In the genomic region with DNA sequence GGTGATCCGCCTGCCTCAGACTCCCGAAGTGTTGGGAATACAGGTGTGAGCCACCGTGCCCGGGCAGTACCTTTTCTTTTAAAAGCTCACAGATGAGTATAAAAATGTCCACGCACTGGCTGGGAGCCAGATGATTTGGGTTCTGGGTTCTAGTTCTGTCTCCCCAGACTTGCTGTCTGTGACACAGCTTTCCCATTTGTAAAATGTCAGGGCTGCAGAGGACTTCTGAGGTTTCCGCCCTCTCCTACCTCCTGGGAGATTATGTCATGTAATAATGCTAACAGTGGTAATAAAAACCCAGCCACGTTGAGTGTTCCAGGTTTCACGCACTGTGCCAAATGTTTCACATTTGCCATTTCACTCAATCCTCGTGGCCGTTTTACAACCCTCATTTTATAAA, we compare ENCODE assay signal across 14 cellular contexts. TPM values are rescaled to one million over a fixed set of nuclear protein-coding genes. Genes with fewer than 3 reads are reported as not detected.
A peak's percentile ranks its signal among the peaks of the same experiment; 100 is the strongest.
DNase-seq lines count a peak whose midpoint lies in the region; ATAC-seq and TF ChIP-seq lines count a peak whose summit lies in the region.
"Had no signal": no experiment of that assay in that cellular context is flagged by ENCODE, and none has a peak within 500 bp of the region (broad histone marks: within the 10 kb centered on the region; RNA-seq: fewer than 3 reads in every experiment).

No MANE protein-coding gene starts in this region.

- no peaks in the 10 kb centered on the region for H3K9me3 Mint-ChIP-seq in CD4-positive, alpha-beta T cell
- H3K9me3 Mint-ChIP-seq in brain = no peaks in the 10 kb centered on the region
- H3K9me3 Mint-ChIP-seq in natural killer cell treated with Interleukin-12 subunit alpha and Interleukin-12 subunit beta and Interleukin-15 and Interleukin-18, amount 100 ng/mL, for 72 hours = no peaks in the 10 kb centered on the region

- H3K27ac Mint-ChIP-seq in CD4-positive, alpha-beta T cell = peak overlapping the region; percentile 86
- H3K27ac Mint-ChIP-seq in brain = peak overlapping the region in 4 of 5 experiments; percentile 14 to 87 (median 74)
- peak overlapping the region in 1 of 2 donors; percentile 93 for H3K27ac Mint-ChIP-seq in natural killer cell treated with Interleukin-12 subunit alpha and Interleukin-12 subunit beta and Interleukin-15 and Interleukin-18, amount 100 ng/mL, for 72 hours

- peak overlapping the region; percentile 85 for H3K4me3 Mint-ChIP-seq in CD4-positive, alpha-beta T cell
- H3K4me3 Mint-ChIP-seq in brain = peak overlapping the region; percentile 71 to 88 (median 79)
- peak overlapping the region; percentile 54 for H3K4me3 Mint-ChIP-seq in natural killer cell treated with Interleukin-12 subunit alpha and Interleukin-12 subunit beta and Interleukin-15 and Interleukin-18, amount 100 ng/mL, for 72 hours

- no peaks in the 10 kb centered on the region for H3K9me3 ChIP-seq in CD4-positive, alpha-beta T cell (ENCODE audit: control insufficient read depth, low read length)
- H3K9me3 ChIP-seq in HEK293 (ENCODE audit: control insufficient read depth, insufficient read depth, low read depth, low read length) = no peaks in the 10 kb centered on the region
- H3K9me3 ChIP-seq: gastroesophageal sphincter, HAP-1 had no signal

- no peak for TF ChIP-seq CTCF in CD4-positive, alpha-beta T cell (IDR thresholded peaks at IDR 0.05)
- TF ChIP-seq CTCF in HEK293 (tag by site-specific recombination; IDR thresholded peaks at IDR 0.05) = no peak
- TF ChIP-seq CTCF in brain (conservative IDR thresholded peaks at IDR 0.05) = no peak

- no peaks in the 10 kb centered on the region for H3K27me3 Mint-ChIP-seq in CD4-positive, alpha-beta T cell
- H3K27me3 Mint-ChIP-seq in brain = peaks cover 4% of the 10 kb centered on the region
- H3K27me3 Mint-ChIP-seq in natural killer cell treated with Interleukin-12 subunit alpha and Interleukin-12 subunit beta and Interleukin-15 and Interleukin-18, amount 100 ng/mL, for 72 hours = no peaks in the 10 kb centered on the region

- no peak overlapping the region for H3K4me3 ChIP-seq in HEK293 (ENCODE audit: low read depth, low read length)
- H3K4me3 ChIP-seq: gastroesophageal sphincter had no signal

- H3K27ac ChIP-seq in CD4-positive, alpha-beta T cell (ENCODE audit: low read depth, low read length) = no peak overlapping the region
- no peak overlapping the region for H3K27ac ChIP-seq in HEK293 (ENCODE audit: extremely low read depth, low read depth, low read length)

- peaks cover 34% of the 10 kb centered on the region for H3K4me1 Mint-ChIP-seq in CD4-positive, alpha-beta T cell (ENCODE audit: low read depth)
- H3K4me1 Mint-ChIP-seq in brain = peaks cover 30% of the 10 kb centered on the region
- peaks cover 29 to 35% of the 10 kb centered on the region in 2 donors for H3K4me1 Mint-ChIP-seq in natural killer cell treated with Interleukin-12 subunit alpha and Interleukin-12 subunit beta and Interleukin-15 and Interleukin-18, amount 100 ng/mL, for 72 hours (ENCODE audit: low read depth in 2 of 2)

- H3K27me3 ChIP-seq in CD4-positive, alpha-beta T cell (ENCODE audit: control insufficient read depth, insufficient read depth, low read length) = no peaks in the 10 kb centered on the region
- H3K27me3 ChIP-seq: gastroesophageal sphincter had no signal

- peaks cover 2% of the 10 kb centered on the region; the same call in 1 of the 2 replicates for H3K4me1 ChIP-seq in HEK293 (ENCODE audit: control insufficient read depth, insufficient read depth, low read length)

- POLR2A ChIA-PET in CD4-positive, alpha-beta T cell (lab: Charles Lee) = interaction anchor here (0.6 to 1.0 kb wide), 3 partner anchors 29 to 194 kb away, joined by 3 to 4 read pairs (median 3); no protein-coding TSS in a partner anchor
- POLR2A ChIA-PET in HEK293 (lab: Yijun Ruan, JAX) = no interaction called here

- ATAC-seq in CD4-positive, alpha-beta T cell (ENCODE audit: poor library complexity) = no peak
- no peak for ATAC-seq in natural killer cell treated with Interleukin-12 subunit alpha and Interleukin-12 subunit beta and Interleukin-15 and Interleukin-18, amount 100 ng/mL, for 72 hours
- ATAC-seq: gastroesophageal sphincter had no signal

- H3K36me3 Mint-ChIP-seq in CD4-positive, alpha-beta T cell (ENCODE audit: low read depth) = peaks cover 26% of the 10 kb centered on the region
- peaks cover 18% of the 10 kb centered on the region for H3K36me3 Mint-ChIP-seq in brain
- peaks cover 21% of the 10 kb centered on the region for H3K36me3 Mint-ChIP-seq in natural killer cell treated with Interleukin-12 subunit alpha and Interleukin-12 subunit beta and Interleukin-15 and Interleukin-18, amount 100 ng/mL, for 72 hours

- peaks cover 0 to 22% of the 10 kb centered on the region in 2 experiments; a peak in 1 of 3 replicates for H3K36me3 ChIP-seq in HEK293 (ENCODE audit: control insufficient read depth in 2 of 2, insufficient read depth in 1 of 2, low read length in 2 of 2)
- H3K36me3 ChIP-seq: gastroesophageal sphincter had no signal

- CTCF ChIA-PET in CD4-positive, alpha-beta T cell (lab: Charles Lee) = no interaction called here
- CTCF ChIA-PET in HEK293 (lab: Yijun Ruan, JAX) = interaction anchor here (0.6 to 2.1 kb wide), 2 partner anchors 32 to 61 kb away, joined by 3 to 5 read pairs; no protein-coding TSS in a partner anchor

- intact Hi-C loops in CD4-positive, alpha-beta T cell (cut with DNase I, micrococcal nuclease) = loop anchor here (5.0 to 10.0 kb wide), 6 partner anchors 42 to 1411 kb away; a partner anchor contains a TSS

- no peak for DNase-seq in CD4-positive, alpha-beta T cell
- DNase-seq in natural killer cell treated with Interleukin-12 subunit alpha and Interleukin-12 subunit beta and Interleukin-15 and Interleukin-18, amount 100 ng/mL, for 72 hours (ENCODE audit: low spot score) = no peak
- DNase-seq in islet precursor cell = no peak
- DNase-seq in central memory CD4-positive, alpha-beta T cell = no peak
- no peak for DNase-seq in NCI-H2227 treated with DMSO at 0.1 percent for 48 hours (lab: John Stamatoyannopoulos, UW)
- DNase-seq in SKM-1 treated with dmso at 0.1 percent for 144 hours (lab: John Stamatoyannopoulos, UW; ENCODE audit: unreplicated experiment) = no peak
- DNase-seq: activated CD4-positive, CD25-positive, alpha-beta regulatory T cell treated with anti-CD3 and anti-CD28 coated beads, Interleukin-2, amount 50 U/mL, for 72 hours; activated T-cell treated with anti-CD3 and anti-CD28 coated beads, Interleukin-2, amount 50 U/mL, for 48 hours; NCI-H1436 treated with DMSO at 0.1 percent for 48 hours; occipital lobe had no signal

TF ChIP-seq in HEK293, 187 proteins besides CTCF, POLR2A, EP300 and RAD21 (continues in another document):
- TF ChIP-seq OSR2 (tag by site-specific recombination; IDR thresholded peaks at IDR 0.05) (peak; percentile 42; the same call in 1 of the 2 replicates), SP7 (tag by site-specific recombination; IDR thresholded peaks at IDR 0.05) (peak; percentile 50), FEZF1 (tag by site-specific recombination; IDR thresholded peaks at IDR 0.05) (peak; percentile 12; the same call in 1 of the 2 replicates), ZNF629 (tag by site-specific recombination; IDR thresholded peaks at IDR 0.05) (0 out of 2 replicates have a peak, but pooled peaks have one; percentile 24)
- TF ChIP-seq, protein P1, sequence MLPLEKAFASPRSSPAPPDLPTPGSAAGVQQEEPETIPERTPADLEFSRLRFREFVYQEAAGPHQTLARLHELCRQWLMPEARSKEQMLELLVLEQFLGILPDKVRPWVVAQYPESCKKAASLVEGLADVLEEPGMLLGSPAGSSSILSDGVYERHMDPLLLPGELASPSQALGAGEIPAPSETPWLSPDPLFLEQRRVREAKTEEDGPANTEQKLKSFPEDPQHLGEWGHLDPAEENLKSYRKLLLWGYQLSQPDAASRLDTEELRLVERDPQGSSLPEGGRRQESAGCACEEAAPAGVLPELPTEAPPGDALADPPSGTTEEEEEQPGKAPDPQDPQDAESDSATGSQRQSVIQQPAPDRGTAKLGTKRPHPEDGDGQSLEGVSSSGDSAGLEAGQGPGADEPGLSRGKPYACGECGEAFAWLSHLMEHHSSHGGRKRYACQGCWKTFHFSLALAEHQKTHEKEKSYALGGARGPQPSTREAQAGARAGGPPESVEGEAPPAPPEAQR (tag by site-specific recombination; IDR thresholded peaks at IDR 0.05) = no peak
- TF ChIP-seq, protein P2, sequence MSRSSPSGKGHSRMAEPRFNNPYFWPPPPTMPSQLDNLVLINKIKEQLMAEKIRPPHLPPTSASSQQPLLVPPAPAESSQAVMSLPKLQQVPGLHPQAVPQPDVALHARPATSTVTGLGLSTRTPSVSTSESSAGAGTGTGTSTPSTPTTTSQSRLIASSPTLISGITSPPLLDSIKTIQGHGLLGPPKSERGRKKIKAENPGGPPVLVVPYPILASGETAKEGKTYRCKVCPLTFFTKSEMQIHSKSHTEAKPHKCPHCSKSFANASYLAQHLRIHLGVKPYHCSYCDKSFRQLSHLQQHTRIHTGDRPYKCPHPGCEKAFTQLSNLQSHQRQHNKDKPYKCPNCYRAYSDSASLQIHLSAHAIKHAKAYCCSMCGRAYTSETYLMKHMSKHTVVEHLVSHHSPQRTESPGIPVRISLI (tag by site-specific recombination; IDR thresholded peaks at IDR 0.05) = no peak
- TF ChIP-seq, protein P3, sequence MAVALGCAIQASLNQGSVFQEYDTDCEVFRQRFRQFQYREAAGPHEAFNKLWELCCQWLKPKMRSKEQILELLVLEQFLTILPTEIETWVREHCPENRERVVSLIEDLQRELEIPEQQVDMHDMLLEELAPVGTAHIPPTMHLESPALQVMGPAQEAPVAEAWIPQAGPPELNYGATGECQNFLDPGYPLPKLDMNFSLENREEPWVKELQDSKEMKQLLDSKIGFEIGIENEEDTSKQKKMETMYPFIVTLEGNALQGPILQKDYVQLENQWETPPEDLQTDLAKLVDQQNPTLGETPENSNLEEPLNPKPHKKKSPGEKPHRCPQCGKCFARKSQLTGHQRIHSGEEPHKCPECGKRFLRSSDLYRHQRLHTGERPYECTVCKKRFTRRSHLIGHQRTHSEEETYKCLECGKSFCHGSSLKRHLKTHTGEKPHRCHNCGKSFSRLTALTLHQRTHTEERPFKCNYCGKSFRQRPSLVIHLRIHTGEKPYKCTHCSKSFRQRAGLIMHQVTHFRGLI (tag by site-specific recombination; IDR thresholded peaks at IDR 0.05) = no peak

RNA-seq across cellular contexts. Expression of a gene that starts 1.3 kb away (rescaled TPM):
- 10 to 100 TPM; 67.8 to 80.3 TPM for total RNA-seq in CD4-positive, alpha-beta T cell
- polyA plus RNA-seq in brain (ENCODE audit: insufficient read depth, low read depth, low replicate concordance) = 5.6 TPM
- total RNA-seq in natural killer cell treated with Interleukin-12 subunit alpha and Interleukin-12 subunit beta and Interleukin-15 and Interleukin-18, amount 100 ng/mL, for 72 hours = 100 to 1,000 TPM; 126 to 128 TPM
